21 cellular contexts compared by ENCODE assay signal in the genomic region with DNA sequence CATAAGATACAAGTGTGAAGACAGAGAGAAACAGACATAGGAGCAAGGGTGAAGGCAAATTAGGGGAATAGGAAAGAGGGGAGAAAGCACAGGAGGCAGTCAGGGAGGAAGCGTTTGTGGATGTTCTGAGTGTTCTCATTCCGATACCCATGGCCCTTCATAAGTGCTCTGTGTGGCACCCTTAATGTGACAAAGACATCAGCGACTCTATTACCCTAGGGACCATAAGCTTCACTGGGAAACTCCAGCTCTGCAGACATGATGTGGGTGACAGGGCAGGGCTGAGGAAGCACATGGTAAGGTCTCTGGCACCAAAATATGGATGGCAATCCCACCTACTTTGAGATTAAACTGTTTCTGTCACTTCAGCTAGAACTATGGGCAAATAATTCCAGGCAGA.
DNase-seq lines count a peak whose midpoint lies in the region; ATAC-seq and TF ChIP-seq lines count a peak whose summit lies in the region.
"Had no signal": no experiment of that assay in that cellular context is flagged by ENCODE, and none has a peak within 500 bp of the region (broad histone marks: within the 10 kb centered on the region; RNA-seq: fewer than 3 reads in every experiment).

No MANE protein-coding gene starts in this region.

- H3K4me3 Mint-ChIP-seq in dendritic cell treated with granulocyte-macrophage colony-stimulating factor and Interleukin-4, amounts not matched to agents 40 ng/mL and 50 ng/mL, for 4 days, result no peak overlapping the region
- H3K4me3 Mint-ChIP-seq: CD8-positive, alpha-beta memory T cell; H9; T-helper 1 cell treated with Interleukin-12 subunit alpha and Interleukin-12 subunit beta and Interleukin-4 antibody, amounts not matched to agents 30 μg/mL and 1 μg/mL, for 36 hours had no signal

- H3K27me3 ChIP-seq in DOHH2 (ENCODE audit: control insufficient read depth, low read length), result no peaks in the 10 kb centered on the region
- H3K27me3 ChIP-seq: SJSA1 had no signal

- peaks cover 97% of the 10 kb centered on the region for H3K36me3 Mint-ChIP-seq in dendritic cell treated with granulocyte-macrophage colony-stimulating factor and Interleukin-4, amounts not matched to agents 40 ng/mL and 50 ng/mL, for 4 days (ENCODE audit: low read depth)
- H3K36me3 Mint-ChIP-seq: CD8-positive, alpha-beta memory T cell had no signal

- peak; percentile 88 for ATAC-seq in GM19463 (IDR thresholded peaks at IDR 0.05; ENCODE audit: unreplicated experiment)
- peak; percentile 52 for ATAC-seq in HG03108 (IDR thresholded peaks at IDR 0.05; ENCODE audit: unreplicated experiment)
- no peak for ATAC-seq in HG03045 (IDR thresholded peaks at IDR 0.05; ENCODE audit: unreplicated experiment)
- ATAC-seq: HepG2 had no signal

- no peaks in the 10 kb centered on the region for H3K36me3 ChIP-seq in DOHH2 (ENCODE audit: control insufficient read depth, low read length)
- H3K36me3 ChIP-seq: SJSA1 had no signal

- 0 out of 2 replicates have a peak overlapping the region, but pooled peaks have one; percentile 15 for H3K4me2 ChIP-seq in DOHH2 (ENCODE audit: low read length)
- H3K4me2 ChIP-seq: PC-9 had no signal

- no peaks in the 10 kb centered on the region for H3K27me3 Mint-ChIP-seq in dendritic cell treated with granulocyte-macrophage colony-stimulating factor and Interleukin-4, amounts not matched to agents 40 ng/mL and 50 ng/mL, for 4 days

- intact Hi-C loops in dendritic cell treated with granulocyte-macrophage colony-stimulating factor and Interleukin-4, amounts not matched to agents 40 ng/mL and 50 ng/mL, for 4 days (cut with micrococcal nuclease), result no loop called here

- peaks cover 14% of the 10 kb centered on the region for H3F3A ChIP-seq in DOHH2 (ENCODE audit: control insufficient read depth, insufficient read depth)

- no peak for TF ChIP-seq CTCF in DOHH2 (IDR thresholded peaks at IDR 0.05; ENCODE audit: low read depth, low read length, poor library complexity, severe bottlenecking)

- H3K4me3 ChIP-seq in DOHH2 (ENCODE audit: low read length), result no peak overlapping the region
- H3K4me3 ChIP-seq: PC-9, SJSA1 had no signal

- H3K9me3 ChIP-seq in DOHH2 (ENCODE audit: control insufficient read depth, insufficient read depth, low read length), result no peaks in the 10 kb centered on the region
- H3K9me3 ChIP-seq: SJSA1 had no signal

- H4K20me1 ChIP-seq in DOHH2 (ENCODE audit: control insufficient read depth, insufficient read depth, low read depth, low read length), result no peaks in the 10 kb centered on the region

- in situ Hi-C loops in ACHN (cut with HindIII; ENCODE audit: low pct_ligation_motif_present, low pct_unique_long_range_greater_than_20kb, low sequenced_read_pairs), result no loop called here

- H3K27ac ChIP-seq in DOHH2 (ENCODE audit: low read depth, low read length), result no peak overlapping the region
- H3K27ac ChIP-seq: PC-9, SJSA1 had no signal

- no peaks in the 10 kb centered on the region for H3K79me2 ChIP-seq in DOHH2 (ENCODE audit: control insufficient read depth, low read length)

- H3K27ac Mint-ChIP-seq in dendritic cell treated with granulocyte-macrophage colony-stimulating factor and Interleukin-4, amounts not matched to agents 40 ng/mL and 50 ng/mL, for 4 days, result peak overlapping the region; percentile 47
- H3K27ac Mint-ChIP-seq: CD8-positive, alpha-beta memory T cell; H9; T-helper 1 cell treated with Interleukin-12 subunit alpha and Interleukin-12 subunit beta and Interleukin-4 antibody, amounts not matched to agents 30 μg/mL and 1 μg/mL, for 36 hours had no signal

- no peak for DNase-seq in anterior cingulate cortex (lab: John Stamatoyannopoulos, UW)
- DNase-seq in ACHN, result no peak
- no peak for DNase-seq in RPMI8226
- DNase-seq: C1 segment of cervical spinal cord; CD8-positive, alpha-beta memory T cell; H9; KG1; NCI-H1048; NCI-H1436; NCI-H1930; NCI-H345; NCI-H526; PC-9 had no signal

- no peaks in the 10 kb centered on the region for H3K9me2 ChIP-seq in DOHH2 (replicated peaks; ENCODE audit: control insufficient read depth, low read length)

- H3K4me1 Mint-ChIP-seq in dendritic cell treated with granulocyte-macrophage colony-stimulating factor and Interleukin-4, amounts not matched to agents 40 ng/mL and 50 ng/mL, for 4 days (ENCODE audit: low read depth), result peaks cover 81% of the 10 kb centered on the region
- H3K4me1 Mint-ChIP-seq: CD8-positive, alpha-beta memory T cell had no signal

- no peaks in the 10 kb centered on the region for H3K9me3 Mint-ChIP-seq in dendritic cell treated with granulocyte-macrophage colony-stimulating factor and Interleukin-4, amounts not matched to agents 40 ng/mL and 50 ng/mL, for 4 days
- H3K9me3 Mint-ChIP-seq: CD8-positive, alpha-beta memory T cell; H9; T-helper 1 cell treated with Interleukin-12 subunit alpha and Interleukin-12 subunit beta and Interleukin-4 antibody, amounts not matched to agents 30 μg/mL and 1 μg/mL, for 36 hours had no signal

- peaks cover 80% of the 10 kb centered on the region for H3K4me1 ChIP-seq in DOHH2 (ENCODE audit: control insufficient read depth, low read length)
- H3K4me1 ChIP-seq: SJSA1 had no signal
